Comparison of ENCODE assay signal across 17 cellular contexts in genomic region chr18:43965691-43966090, GRCh38.
"Had no signal": no experiment of that assay in that cellular context is flagged by ENCODE, and none has a peak within 500 bp of the region (broad histone marks: within the 10 kb centered on the region; RNA-seq: fewer than 3 reads in every experiment).

No MANE protein-coding gene starts in this region.

- H3K36me3 ChIP-seq: tibial artery, upper lobe of left lung, vagina had no signal

- DNase-seq: effector CD4-positive, alpha-beta T cell; endodermal cell; erythroblast; foreskin melanocyte; head of caudate nucleus; mammary epithelial cell; mucosa of descending colon; natural killer cell; posterior cingulate gyrus; stimulated activated CD4-positive, alpha-beta T cell treated with anti-CD3 and anti-CD28 coated beads, Interleukin-12 subunit alpha, Interleukin-12 subunit beta, amount 100 ng/mL, for 4 hours; stimulated activated CD4-positive, alpha-beta T cell treated with anti-CD3 and anti-CD28 coated beads, Interleukin-2, amount 100 ng/mL, for 48 hours; stimulated activated naive CD8-positive, alpha-beta T cell treated with anti-CD3 and anti-CD28 coated beads, Interleukin-15, Interleukin-2, amounts not matched to agents 100 U/mL and 50 U/mL, for 24 hours; tibial artery; upper lobe of left lung had no signal

- H2AFZ ChIP-seq: hepatocyte had no signal

- H3K79me2 ChIP-seq: hepatocyte had no signal

- H3K4me3 ChIP-seq: hepatocyte, mucosa of descending colon, skin epidermis, tibial artery, upper lobe of left lung, vagina had no signal

- H3K9me3 ChIP-seq: mucosa of descending colon, tibial artery, upper lobe of left lung, vagina had no signal

- H3K27me3 ChIP-seq: hepatocyte, tibial artery, upper lobe of left lung, vagina had no signal

- H3K4me1 ChIP-seq: tibial artery, upper lobe of left lung, vagina had no signal

- H3K4me2 ChIP-seq: hepatocyte had no signal

- H3K27ac ChIP-seq: hepatocyte, skin epidermis, tibial artery, upper lobe of left lung, vagina had no signal
